ENCODE assay signal across 18 cellular contexts in the genomic region with DNA sequence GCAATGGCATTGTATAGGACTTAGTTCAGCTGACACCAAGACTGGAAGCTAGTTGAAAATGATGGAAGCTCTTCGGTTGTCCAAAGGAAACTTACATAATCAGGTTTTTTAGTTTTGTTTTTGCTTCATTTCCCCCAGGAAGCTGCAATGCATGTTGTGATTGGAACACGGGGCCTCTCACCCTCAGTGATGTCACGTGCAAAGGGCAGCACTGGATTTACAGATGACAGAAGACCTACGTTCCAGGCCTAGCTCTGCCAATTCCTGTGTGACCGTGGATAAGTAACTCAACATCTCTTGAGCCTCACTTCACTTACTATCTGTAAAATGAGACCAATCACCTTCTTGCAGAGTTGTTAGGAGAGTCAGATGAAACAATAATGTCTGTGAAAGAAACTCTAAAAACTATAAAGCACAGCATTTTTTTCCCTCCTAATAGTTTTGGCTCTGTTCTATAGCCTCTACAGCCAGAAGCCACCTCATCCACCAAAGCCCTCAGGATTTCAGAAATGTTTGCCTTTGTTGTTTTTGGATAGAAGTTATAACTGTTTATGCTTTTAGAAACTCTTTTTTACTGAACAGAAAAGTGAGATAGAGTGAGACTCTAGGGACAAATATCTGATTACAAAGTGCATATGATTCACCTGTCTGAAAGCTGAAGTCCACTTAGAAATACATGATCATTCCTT.
"Had no signal": no experiment of that assay in that cellular context is flagged by ENCODE, and none has a peak within 500 bp of the region (broad histone marks: within the 10 kb centered on the region; RNA-seq: fewer than 3 reads in every experiment).

No MANE protein-coding gene starts in this region.

- H3K4me3 ChIP-seq: esophagus squamous epithelium, hepatocyte, left ventricle myocardium inferior, lower lobe of right lung, psoas muscle, sigmoid colon, stomach, transverse colon had no signal

- H3K27me3 ChIP-seq: esophagus squamous epithelium, foreskin keratinocyte, hepatocyte, sigmoid colon, stomach, transverse colon had no signal

- H3K4me1 ChIP-seq: foreskin keratinocyte had no signal

- H3K9me3 ChIP-seq: esophagus squamous epithelium, left ventricle myocardium inferior, lower lobe of right lung, psoas muscle, sigmoid colon, stomach, transverse colon had no signal

- ATAC-seq: effector memory CD8-positive, alpha-beta T cell; foreskin keratinocyte; left cardiac atrium; lower lobe of right lung; psoas muscle had no signal

- H2AFZ ChIP-seq: hepatocyte had no signal

- H3K4me2 ChIP-seq: hepatocyte had no signal

- H3K27ac ChIP-seq: esophagus squamous epithelium, foreskin keratinocyte, hepatocyte, left ventricle myocardium inferior, lower lobe of right lung, psoas muscle, sigmoid colon, stomach, transverse colon had no signal

- DNase-seq: effector memory CD8-positive, alpha-beta T cell; esophagus squamous epithelium; foreskin keratinocyte; head of caudate nucleus; kidney; left cardiac atrium; left ventricle myocardium inferior; lower lobe of right lung; naive B cell; psoas muscle; retina; sigmoid colon; small intestine; stimulated activated CD4-positive, alpha-beta T cell treated with anti-CD3 and anti-CD28 coated beads, Interleukin-12 subunit alpha, Interleukin-12 subunit beta, amount 100 ng/mL, for 4 hours; stimulated activated naive CD4-positive, alpha-beta T cell; stomach; transverse colon had no signal
